23 cellular contexts compared by ENCODE assay signal in genomic region chr6:35594503-35595186, GRCh38.
DNase-seq lines count a peak whose midpoint lies in the region; ATAC-seq and TF ChIP-seq lines count a peak whose summit lies in the region.
"Had no signal": no experiment of that assay in that cellular context is flagged by ENCODE, and none has a peak within 500 bp of the region (broad histone marks: within the 10 kb centered on the region; RNA-seq: fewer than 3 reads in every experiment).

No MANE protein-coding gene starts in this region.

- POLR2A ChIA-PET in activated CD4-positive, alpha-beta memory T cell treated with anti-CD3 and anti-CD28 coated beads for 36 hours (lab: Charles Lee), result no interaction called here
- POLR2A ChIA-PET in activated CD4-positive, alpha-beta memory T cell treated with anti-CD3 and anti-CD28 coated beads, Interleukin-2, amount 10 ng/mL, durations not matched to agents 7 days and 5 days (lab: Charles Lee), result interaction anchor here (0.9 kb wide), 1 partner anchor 138 kb away, joined by 3 read pairs; no protein-coding TSS in a partner anchor
- POLR2A ChIA-PET in HCT116 (lab: Charles Lee), result interaction anchor here (0.5 kb wide), 1 partner anchor 193 kb away, joined by 3 read pairs; no protein-coding TSS in a partner anchor

- peaks cover 53% of the 10 kb centered on the region for H3K36me3 Mint-ChIP-seq in activated CD4-positive, alpha-beta memory T cell treated with anti-CD3 and anti-CD28 coated beads for 36 hours
- H3K36me3 Mint-ChIP-seq in activated CD4-positive, alpha-beta memory T cell treated with anti-CD3 and anti-CD28 coated beads, Interleukin-2, amount 10 ng/mL, durations not matched to agents 7 days and 5 days (ENCODE audit: low read depth), result peaks cover 42% of the 10 kb centered on the region
- H3K36me3 Mint-ChIP-seq in central memory CD8-positive, alpha-beta T cell (ENCODE audit: insufficient read depth), result peaks cover 23% of the 10 kb centered on the region

- no peak overlapping the region for H3K9ac ChIP-seq in HCT116 (ENCODE audit: low read length)

- no peaks in the 10 kb centered on the region for H3K9me3 Mint-ChIP-seq in activated CD4-positive, alpha-beta memory T cell treated with anti-CD3 and anti-CD28 coated beads for 36 hours
- no peaks in the 10 kb centered on the region for H3K9me3 Mint-ChIP-seq in activated CD4-positive, alpha-beta memory T cell treated with anti-CD3 and anti-CD28 coated beads, Interleukin-2, amount 10 ng/mL, durations not matched to agents 7 days and 5 days
- H3K9me3 Mint-ChIP-seq in central memory CD8-positive, alpha-beta T cell, result no peaks in the 10 kb centered on the region

- no peak for ATAC-seq in HCT116
- no peak for ATAC-seq in central memory CD8-positive, alpha-beta T cell (replicated peaks; ENCODE audit: extremely low read depth, poor library complexity, severe bottlenecking)
- ATAC-seq: A549, heart left ventricle, left lobe of liver, Right ventricle myocardium inferior had no signal

- RAD21 ChIA-PET in HCT116 (lab: Charles Lee; ENCODE audit: low non-redundant PET in 1 of 2, low total read pairs in 2 of 2, uncharacterized antibody in 2 of 2, unreplicated experiment in 2 of 2), result interaction anchor here in 1 of 2 experiments (0.6 kb wide), 1 partner anchor 72 kb away, joined by 5 read pairs; no protein-coding TSS in a partner anchor

- no peak overlapping the region for H2AFZ ChIP-seq in HCT116 (ENCODE audit: low read depth, low read length, poor library complexity, severe bottlenecking)

- H3K4me1 ChIP-seq in HCT116 (ENCODE audit: control insufficient read depth in 1 of 2, insufficient read depth in 2 of 2, low read length in 2 of 2), result peaks cover 59 to 71% of the 10 kb centered on the region in 2 experiments
- H3K4me1 ChIP-seq in spleen, result peaks cover 24 to 100% (median 89%) of the 10 kb centered on the region in 6 donors
- peaks cover 27 to 84% (median 44%) of the 10 kb centered on the region in 4 donors for H3K4me1 ChIP-seq in transverse colon
- H3K4me1 ChIP-seq: HAP-1 had no signal

- intact Hi-C loops in activated CD4-positive, alpha-beta memory T cell treated with anti-CD3 and anti-CD28 coated beads for 36 hours (cut with micrococcal nuclease), result no loop called here
- intact Hi-C loops in HCT116 (cut with micrococcal nuclease) (no loop called here), spleen (cut with DNase I; ENCODE audit: low total_unique reads) (no loop called here), transverse colon (cut with DNase I; ENCODE audit: low total_unique reads) (no loop called here)

- whole genome bisulfite sequencing in spleen, 5 donors, result 77 to 87% (median 81%) methylated on average over 6 of the region's 6 CpGs
- 86 to 87% methylated on average over 5 to 6 of the region's 6 CpGs for WGBS in transverse colon (ENCODE audit: low coverage in 1 of 2), 2 donors

- in situ Hi-C loops in transverse colon (cut with MboI; ENCODE audit: low pct_ligation_motif_present in 1 of 4, low pct_unique_long_range_greater_than_20kb in 1 of 4, low sequenced_read_pairs in 3 of 4), result no loop called here

- no peak for DNase-seq in activated CD4-positive, alpha-beta memory T cell treated with anti-CD3 and anti-CD28 coated beads for 36 hours
- no peak for DNase-seq in activated CD4-positive, alpha-beta memory T cell treated with anti-CD3 and anti-CD28 coated beads, Interleukin-2, amount 10 ng/mL, durations not matched to agents 7 days and 5 days
- DNase-seq in HCT116 (ENCODE audit: low read depth, low spot score) (no peak), spleen (no peak), germinal center (ENCODE audit: low spot score) (no peak), transverse colon (no peak), activated gamma-delta T cell treated with Interleukin-2 at 50 U/mL for 16 hours (no peak)
- no peak for DNase-seq in central memory CD8-positive, alpha-beta T cell (ENCODE audit: low spot score in 2 of 2)
- DNase-seq: activated effector memory CD4-positive, alpha-beta T cell treated with anti-CD3 and anti-CD28 coated beads, Interleukin-2, amount 50 U/mL, for 16 hours; EL; heart left ventricle; KG1; midbrain; NCI-H187 treated with DMSO at 0.1 percent for 48 hours; NCI-H2227 treated with DMSO at 0.1 percent for 48 hours; NCI-H774; OCI-M1; stimulated activated CD4-positive, alpha-beta T cell treated with anti-CD3 and anti-CD28 coated beads, Interleukin-1b, Interleukin-23, amount 100 ng/mL, for 48 hours; stimulated activated naive CD4-positive, alpha-beta T cell treated with Interleukin-2 at 50 U/mL for 16 hours had no signal

- H3K27me3 Mint-ChIP-seq in activated CD4-positive, alpha-beta memory T cell treated with anti-CD3 and anti-CD28 coated beads for 36 hours, result no peaks in the 10 kb centered on the region
- no peaks in the 10 kb centered on the region for H3K27me3 Mint-ChIP-seq in activated CD4-positive, alpha-beta memory T cell treated with anti-CD3 and anti-CD28 coated beads, Interleukin-2, amount 10 ng/mL, durations not matched to agents 7 days and 5 days
- H3K27me3 Mint-ChIP-seq in central memory CD8-positive, alpha-beta T cell, result no peaks in the 10 kb centered on the region

- TF ChIP-seq POLR2A in HCT116 (IDR thresholded peaks at IDR 0.05; ENCODE audit: borderline replicate concordance, extremely low read depth, insufficient read depth, insufficient read length), result no peak
- TF ChIP-seq POLR2A in spleen (IDR thresholded peaks at IDR 0.05), result no peak
- TF ChIP-seq POLR2A in transverse colon (IDR thresholded peaks at IDR 0.05), result no peak

- TF ChIP-seq EP300 in transverse colon (IDR thresholded peaks at IDR 0.05; ENCODE audit: low read depth), result no peak

- TF ChIP-seq CTCF in HCT116 (IDR thresholded peaks at IDR 0.05 in 2 of 3, conservative IDR thresholded peaks at IDR 0.05 in 1 of 3; ENCODE audit: borderline replicate concordance in 1 of 3, insufficient read depth in 1 of 3, low read depth in 2 of 3, low read length in 2 of 3), result no peak
- no peak for TF ChIP-seq CTCF in spleen (IDR thresholded peaks at IDR 0.05 in 8 of 11, conservative IDR thresholded peaks at IDR 0.05 in 3 of 11)
- no peak for TF ChIP-seq CTCF in transverse colon (IDR thresholded peaks at IDR 0.05)

- H4K20me1 ChIP-seq in HCT116 (ENCODE audit: insufficient read depth), result no peaks in the 10 kb centered on the region

- BruUV-seq in HCT116 (replicated peaks; lab: Mats Ljungman, UMichigan), result no TSS peak

- H3K4me1 Mint-ChIP-seq in activated CD4-positive, alpha-beta memory T cell treated with anti-CD3 and anti-CD28 coated beads for 36 hours (ENCODE audit: low read depth), result peaks cover 70% of the 10 kb centered on the region
- peaks cover 28% of the 10 kb centered on the region for H3K4me1 Mint-ChIP-seq in activated CD4-positive, alpha-beta memory T cell treated with anti-CD3 and anti-CD28 coated beads, Interleukin-2, amount 10 ng/mL, durations not matched to agents 7 days and 5 days
- peaks cover 56% of the 10 kb centered on the region for H3K4me1 Mint-ChIP-seq in central memory CD8-positive, alpha-beta T cell

- CTCF ChIA-PET in activated CD4-positive, alpha-beta memory T cell treated with anti-CD3 and anti-CD28 coated beads for 36 hours (lab: Charles Lee), result interaction anchor here (1.0 to 2.3 kb wide), 4 partner anchors 10 to 142 kb away, joined by 3 to 14 read pairs (median 8); partner anchors contain the start of gene ARMC12
- CTCF ChIA-PET in activated CD4-positive, alpha-beta memory T cell treated with anti-CD3 and anti-CD28 coated beads, Interleukin-2, amount 10 ng/mL, durations not matched to agents 7 days and 5 days (lab: Charles Lee), result interaction anchor here (1.1 to 1.7 kb wide), 4 partner anchors 10 to 143 kb away, joined by 3 to 8 read pairs (median 6); no protein-coding TSS in a partner anchor
- CTCF ChIA-PET in HCT116 (lab: Charles Lee), result interaction anchor here (1.5 kb wide), 1 partner anchor 10 kb away, joined by 8 read pairs; no protein-coding TSS in a partner anchor

- H3K36me3 ChIP-seq in HCT116 (ENCODE audit: control insufficient read depth in 1 of 2, insufficient read depth in 2 of 2, low read length in 2 of 2), result peaks cover 0 to 4% of the 10 kb centered on the region in 2 experiments; a peak in 1 of 4 replicates
- peaks cover 6 to 97% (median 46%) of the 10 kb centered on the region in 6 donors for H3K36me3 ChIP-seq in spleen
- H3K36me3 ChIP-seq in transverse colon, result peaks cover 0 to 62% (median 29%) of the 10 kb centered on the region in 4 donors

- H3K27me3 ChIP-seq in HCT116 (ENCODE audit: insufficient read depth, low read length), result no peaks in the 10 kb centered on the region
- no peaks in the 10 kb centered on the region for H3K27me3 ChIP-seq in spleen (replicated peaks in 1 of 7)
- no peaks in the 10 kb centered on the region for H3K27me3 ChIP-seq in transverse colon
- H3K27me3 ChIP-seq: heart left ventricle had no signal

- no peaks in the 10 kb centered on the region for H3K9me2 ChIP-seq in HCT116 (ENCODE audit: insufficient read depth)

- TF ChIP-seq RAD21 in HCT116 (IDR thresholded peaks at IDR 0.05; ENCODE audit: low read depth), result no peak

- no peaks in the 10 kb centered on the region for H3K9me3 ChIP-seq in HCT116 (ENCODE audit: control insufficient read depth in 1 of 2, insufficient read depth in 1 of 2, low read depth in 1 of 2, low read length in 2 of 2)
- H3K9me3 ChIP-seq in spleen, result no peaks in the 10 kb centered on the region
- no peaks in the 10 kb centered on the region for H3K9me3 ChIP-seq in transverse colon
- H3K9me3 ChIP-seq: A549, HAP-1, heart left ventricle had no signal

- H3K4me3 ChIP-seq in HCT116 (replicated peaks in 1 of 2; ENCODE audit: low read depth in 1 of 2, low read length in 2 of 2), result no peak overlapping the region
- no peak overlapping the region for H3K4me3 ChIP-seq in spleen
- no peak overlapping the region for H3K4me3 ChIP-seq in transverse colon
- H3K4me3 ChIP-seq: A549, HAP-1, heart left ventricle had no signal

- no peak overlapping the region for H3K4me3 Mint-ChIP-seq in activated CD4-positive, alpha-beta memory T cell treated with anti-CD3 and anti-CD28 coated beads for 36 hours
- H3K4me3 Mint-ChIP-seq in activated CD4-positive, alpha-beta memory T cell treated with anti-CD3 and anti-CD28 coated beads, Interleukin-2, amount 10 ng/mL, durations not matched to agents 7 days and 5 days, result no peak overlapping the region
- H3K4me3 Mint-ChIP-seq in central memory CD8-positive, alpha-beta T cell, result peak overlapping the region; percentile 23

- H3K27ac Mint-ChIP-seq in activated CD4-positive, alpha-beta memory T cell treated with anti-CD3 and anti-CD28 coated beads for 36 hours, result peak overlapping the region; percentile 43
- no peak overlapping the region for H3K27ac Mint-ChIP-seq in activated CD4-positive, alpha-beta memory T cell treated with anti-CD3 and anti-CD28 coated beads, Interleukin-2, amount 10 ng/mL, durations not matched to agents 7 days and 5 days
- peak overlapping the region; percentile 49 for H3K27ac Mint-ChIP-seq in central memory CD8-positive, alpha-beta T cell (ENCODE audit: low read depth)

- peak overlapping the region; percentile 72; the same call in 1 of the 2 replicates for H3K4me2 ChIP-seq in HCT116 (ENCODE audit: low read length)
- H3K4me2 ChIP-seq: A549 had no signal

- peaks cover 17% of the 10 kb centered on the region for H3K79me2 ChIP-seq in HCT116 (ENCODE audit: insufficient read depth, low read length)

- peak overlapping the region; percentile 99; the same call in 1 of the 2 replicates for H3K27ac ChIP-seq in HCT116 (ENCODE audit: low read depth, low read length)
- H3K27ac ChIP-seq in spleen, result peak overlapping the region in 5 of 8 donors; percentile 5 to 97 (median 94)
- peak overlapping the region in 1 of 4 donors; percentile 89 for H3K27ac ChIP-seq in transverse colon
- H3K27ac ChIP-seq: A549 had no signal
